In the genomic region with DNA sequence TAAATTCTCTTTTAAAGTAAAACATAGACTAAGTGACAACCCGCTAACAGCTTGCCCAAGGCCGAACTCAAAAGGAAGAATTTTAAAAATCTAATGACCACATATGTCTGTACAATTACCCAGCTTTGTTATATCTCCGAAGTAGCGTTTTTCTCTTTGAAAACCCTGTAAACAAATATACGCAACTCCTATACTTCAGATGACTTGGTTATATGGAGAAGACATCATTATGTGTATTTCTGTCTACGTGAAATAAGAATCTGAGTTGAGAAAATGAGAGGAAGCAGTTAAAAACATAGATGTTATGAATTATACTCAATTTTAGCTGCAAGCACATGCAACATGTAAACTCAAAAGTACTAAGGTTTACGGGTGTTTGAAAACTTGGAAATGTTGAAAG, we compare ENCODE assay signal across 9 cellular contexts. TPM values are rescaled to one million over a fixed set of nuclear protein-coding genes. Genes with fewer than 3 reads are reported as not detected.
A peak's percentile ranks its signal among the peaks of the same experiment; 100 is the strongest.
DNase-seq lines count a peak whose midpoint lies in the region; ATAC-seq and TF ChIP-seq lines count a peak whose summit lies in the region.
"Had no signal": no experiment of that assay in that cellular context is flagged by ENCODE, and none has a peak within 500 bp of the region (broad histone marks: within the 10 kb centered on the region; RNA-seq: fewer than 3 reads in every experiment).

No MANE protein-coding gene starts in this region.

- peaks cover 1 to 37% (median 10%) of the 10 kb centered on the region in 5 donors for H3K27me3 Mint-ChIP-seq in naive thymus-derived CD8-positive, alpha-beta T cell

- ATAC-seq in naive thymus-derived CD8-positive, alpha-beta T cell = no peak
- ATAC-seq in HG02870 (IDR thresholded peaks at IDR 0.05; ENCODE audit: unreplicated experiment) (no peak), GM21737 (IDR thresholded peaks at IDR 0.05; ENCODE audit: unreplicated experiment) (no peak)

- peak overlapping the region in 8 of 10 donors; percentile 28 to 93 (median 86) for H3K4me3 Mint-ChIP-seq in naive thymus-derived CD8-positive, alpha-beta T cell
- H3K4me3 Mint-ChIP-seq: memory B cell had no signal

- H3K4me1 Mint-ChIP-seq in naive thymus-derived CD8-positive, alpha-beta T cell = peaks cover 0 to 29% (median 18%) of the 10 kb centered on the region in 4 donors

- H3K27ac ChIP-seq in KMS-11 = no peak overlapping the region

- H3K9me3 ChIP-seq in endocrine pancreas (ENCODE audit: control insufficient read depth, low read length) = no peaks in the 10 kb centered on the region

- peaks cover 0 to 8% (median 0%) of the 10 kb centered on the region in 3 donors for H3K36me3 Mint-ChIP-seq in naive thymus-derived CD8-positive, alpha-beta T cell
- H3K36me3 Mint-ChIP-seq: memory B cell had no signal

- H3K27me3 ChIP-seq in KMS-11 (ENCODE audit: insufficient read depth, low read depth) (no peaks in the 10 kb centered on the region), endocrine pancreas (ENCODE audit: control insufficient read depth, insufficient read depth, low read length) (no peaks in the 10 kb centered on the region)

- peaks cover 0 to 4% (median 1%) of the 10 kb centered on the region in 9 donors for H3K9me3 Mint-ChIP-seq in naive thymus-derived CD8-positive, alpha-beta T cell

- H3K4me1 ChIP-seq in KMS-11 (ENCODE audit: low read depth, poor library complexity, severe bottlenecking) (peaks cover 14% of the 10 kb centered on the region), endocrine pancreas (ENCODE audit: control insufficient read depth, insufficient read depth, low read length) (peaks cover 18% of the 10 kb centered on the region)

- H3K36me3 ChIP-seq in KMS-11 (ENCODE audit: insufficient read depth) = no peaks in the 10 kb centered on the region
- no peaks in the 10 kb centered on the region for H3K36me3 ChIP-seq in endocrine pancreas (ENCODE audit: control insufficient read depth, insufficient read depth, low read length)

- H3K4me3 ChIP-seq in KMS-11 (IDR thresholded peaks at IDR 0.05; ENCODE audit: insufficient read depth, low read depth, low read length) (no peak overlapping the region), endocrine pancreas (ENCODE audit: control insufficient read depth, insufficient read depth, low read length) (peak overlapping the region; percentile 83)

- no peaks in the 10 kb centered on the region for H4K20me1 ChIP-seq in KMS-11 (ENCODE audit: insufficient read depth)

- H2AFZ ChIP-seq in KMS-11 (ENCODE audit: low read depth) = no peak overlapping the region

- H3K4me2 ChIP-seq in KMS-11 = peak overlapping the region; percentile 18; the same call in 1 of the 2 replicates

- no peaks in the 10 kb centered on the region for H3K79me2 ChIP-seq in KMS-11 (ENCODE audit: insufficient read depth, low read depth)

- H3K27ac Mint-ChIP-seq in naive thymus-derived CD8-positive, alpha-beta T cell = peak overlapping the region in 1 of 10 donors; percentile 48
- H3K27ac Mint-ChIP-seq: memory B cell had no signal

- no peak overlapping the region for H3K9ac ChIP-seq in KMS-11
- peak overlapping the region; percentile 58 for H3K9ac ChIP-seq in endocrine pancreas (ENCODE audit: control insufficient read depth, insufficient read depth, low read length)

- no peak for TF ChIP-seq CTCF in KMS-11 (conservative IDR thresholded peaks at IDR 0.05; ENCODE audit: low read depth, low read length)

- DNase-seq in A172 (ENCODE audit: low spot score) (peak; percentile 27), NCI-H1930 (lab: John Stamatoyannopoulos, UW) (no peak)
- no peak for DNase-seq in naive thymus-derived CD8-positive, alpha-beta T cell
- no peak for DNase-seq in central memory CD4-positive, alpha-beta T cell

- POLR2A ChIA-PET in naive thymus-derived CD8-positive, alpha-beta T cell (lab: Charles Lee) = no interaction called here

RNA-seq across cellular contexts. Expression of a gene that starts 2.0 kb away (rescaled TPM):
- total RNA-seq in A172 (2014; rRNA removed; shearing (Covaris generic)) = 10.0 and 11.7 TPM in 2 replicates
- total RNA-seq in naive thymus-derived CD8-positive, alpha-beta T cell = 1 to 10 TPM; 1.4 to 1.8 TPM
- under 1 TPM in 1 of 3 donors, not detected in 2; 0.08 TPM for polyA plus RNA-seq in naive thymus-derived CD8-positive, alpha-beta T cell
